ENCODE assay signal across 1 cellular context in genomic region chr17:69326302-69327059, GRCh38.
TF ChIP-seq lines count a peak whose summit lies in the region.

No MANE protein-coding gene starts in this region.

TF ChIP-seq in HepG2, 621 proteins besides CTCF, POLR2A, EP300 and RAD21 (continued from another document):
- TF ChIP-seq ZNF710 (CRISPR knock-in tag; IDR thresholded peaks at IDR 0.05; ENCODE audit: borderline replicate concordance), result no peak
- TF ChIP-seq ZNF446 (CRISPR knock-in tag; IDR thresholded peaks at IDR 0.05), result no peak
- 0 out of 2 replicates have a peak, but pooled peaks have one; percentile 20 for TF ChIP-seq ZNF572 (CRISPR knock-in tag; IDR thresholded peaks at IDR 0.05)
